ENCODE assay signal across 30 cellular contexts in the genomic region with DNA sequence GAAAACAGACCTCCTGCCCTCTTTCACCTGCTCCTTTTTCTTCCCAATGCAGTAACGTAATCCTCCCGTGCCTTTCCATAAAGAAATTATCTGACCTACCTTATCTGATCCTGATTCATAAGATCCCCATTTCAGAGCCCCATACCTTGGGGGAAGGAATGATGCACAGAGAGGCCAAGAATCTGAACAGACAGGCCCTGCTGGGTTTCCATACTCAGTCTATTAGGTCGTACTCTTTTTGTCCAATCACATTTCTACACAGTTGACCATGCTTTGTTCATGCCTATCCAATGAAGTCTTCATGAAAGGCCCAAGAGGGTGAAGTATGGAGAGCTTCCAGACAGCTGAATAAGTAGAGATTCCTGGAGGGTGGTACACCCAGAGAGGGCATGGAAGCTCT. TPM values are rescaled to one million over a fixed set of nuclear protein-coding genes. Genes with fewer than 3 reads are reported as not detected.
DNase-seq lines count a peak whose midpoint lies in the region; ATAC-seq and TF ChIP-seq lines count a peak whose summit lies in the region.
"Had no signal": no experiment of that assay in that cellular context is flagged by ENCODE, and none has a peak within 500 bp of the region (broad histone marks: within the 10 kb centered on the region; RNA-seq: fewer than 3 reads in every experiment).

No MANE protein-coding gene starts in this region.

- H3K9me3 ChIP-seq in PC-9 (ENCODE audit: insufficient read depth, low read depth) (no peaks in the 10 kb centered on the region), endodermal cell (ENCODE audit: control insufficient read depth, low read length) (no peaks in the 10 kb centered on the region), mucosa of descending colon (no peaks in the 10 kb centered on the region), colonic mucosa (no peaks in the 10 kb centered on the region)
- H3K9me3 ChIP-seq: adrenal gland, right atrium auricular region had no signal

- intact Hi-C loops in PC-9 (cut with micrococcal nuclease; ENCODE audit: unreplicated experiment), result no loop called here
- intact Hi-C loops in mucosa of descending colon (cut with DNase I, micrococcal nuclease), result no loop called here
- intact Hi-C loops in colonic mucosa (cut with DNase I), result no loop called here

- WGBS in endodermal cell (ENCODE audit: insufficient coverage in 1 of 2, insufficient read length in 1 of 2), 2 experiments, result 70 to 91% methylated on average over 2 to 3 of the region's 3 CpGs
- WGBS in mesendoderm (ENCODE audit: extremely low coverage, insufficient coverage, low lambda C conversion rate), result no CpG with 5 or more reads among the region's 3 CpGs

- no peak overlapping the region for H3K4ac ChIP-seq in mesendoderm (ENCODE audit: low read depth, low read length)

- H3K79me2 ChIP-seq in PC-9 (ENCODE audit: low read depth) (peaks cover 95% of the 10 kb centered on the region), mesendoderm (ENCODE audit: control insufficient read depth, insufficient read depth, low read length) (peaks cover 44% of the 10 kb centered on the region)

- no peaks in the 10 kb centered on the region for H3K27me3 ChIP-seq in PC-9 (ENCODE audit: insufficient read depth, low read depth)
- no peaks in the 10 kb centered on the region for H3K27me3 ChIP-seq in endodermal cell (ENCODE audit: control insufficient read depth, insufficient read depth, low read length, poor library complexity, severe bottlenecking)
- no peaks in the 10 kb centered on the region for H3K27me3 ChIP-seq in mesendoderm (ENCODE audit: insufficient read depth, low read length, poor library complexity)
- no peaks in the 10 kb centered on the region for H3K27me3 ChIP-seq in colonic mucosa
- H3K27me3 ChIP-seq: adrenal gland, BLaER1, cardiac muscle cell, dorsolateral prefrontal cortex, right atrium auricular region had no signal

- peaks cover 13% of the 10 kb centered on the region for H4K20me1 ChIP-seq in PC-9 (ENCODE audit: insufficient read depth)

- peak overlapping the region; percentile 40 for H3K27ac Mint-ChIP-seq in endodermal cell
- H3K27ac Mint-ChIP-seq: activated CD8-positive, alpha-beta T cell treated with anti-CD3 and anti-CD28 coated beads for 36 hours had no signal

- no peaks in the 10 kb centered on the region for H3K9me3 Mint-ChIP-seq in endodermal cell

- no peak for TF ChIP-seq CTCF in PC-9 (conservative IDR thresholded peaks at IDR 0.05)
- TF ChIP-seq CTCF in endodermal cell (conservative IDR thresholded peaks at IDR 0.05), result no peak
- TF ChIP-seq CTCF in mucosa of descending colon (IDR thresholded peaks at IDR 0.05), result no peak
- no peak for TF ChIP-seq CTCF in colonic mucosa (IDR thresholded peaks at IDR 0.05)

- peaks cover 25% of the 10 kb centered on the region for H3K36me3 ChIP-seq in PC-9 (ENCODE audit: low read depth)
- H3K36me3 ChIP-seq in endodermal cell (ENCODE audit: control insufficient read depth, insufficient read depth, low read length), result peaks cover 36% of the 10 kb centered on the region
- no peaks in the 10 kb centered on the region for H3K36me3 ChIP-seq in mesendoderm (ENCODE audit: control insufficient read depth, insufficient read depth, low read length)
- no peaks in the 10 kb centered on the region for H3K36me3 ChIP-seq in mucosa of descending colon (ENCODE audit: low read depth)
- no peaks in the 10 kb centered on the region for H3K36me3 ChIP-seq in colonic mucosa
- H3K36me3 ChIP-seq: adrenal gland, cardiac muscle cell, right atrium auricular region had no signal

- H3K4me1 ChIP-seq in PC-9 (replicated peaks; ENCODE audit: insufficient read depth) (peaks cover 17% of the 10 kb centered on the region), endodermal cell (ENCODE audit: control insufficient read depth, insufficient read depth, low read length) (no peaks in the 10 kb centered on the region), mesendoderm (ENCODE audit: control insufficient read depth, low read depth, low read length) (peaks cover 3% of the 10 kb centered on the region), mucosa of descending colon (ENCODE audit: low read depth) (no peaks in the 10 kb centered on the region), colonic mucosa (no peaks in the 10 kb centered on the region)
- H3K4me1 ChIP-seq: adrenal gland, right atrium auricular region had no signal

- H4K5ac ChIP-seq in mesendoderm (ENCODE audit: low read length), result no peak overlapping the region

- H2AK5ac ChIP-seq in mesendoderm (ENCODE audit: low read length), result no peak overlapping the region

- H3K4me3 ChIP-seq in PC-9 (no peak overlapping the region), endodermal cell (ENCODE audit: low read length) (no peak overlapping the region), mesendoderm (ENCODE audit: low read length) (no peak overlapping the region), mucosa of descending colon (no peak overlapping the region), colonic mucosa (no peak overlapping the region)
- H3K4me3 ChIP-seq: adrenal gland, BLaER1, cardiac muscle cell, dorsolateral prefrontal cortex, right atrium auricular region had no signal

- ATAC-seq in mucosa of descending colon (no peak), HG02885 (IDR thresholded peaks at IDR 0.05; ENCODE audit: poor library complexity, unreplicated experiment) (no peak)
- ATAC-seq: activated CD8-positive, alpha-beta T cell treated with anti-CD3 and anti-CD28 coated beads for 36 hours had no signal

- no peak overlapping the region for H2BK5ac ChIP-seq in mesendoderm (ENCODE audit: low read length)

- no peak overlapping the region for H2BK120ac ChIP-seq in mesendoderm (ENCODE audit: low read depth, low read length)

- no peak overlapping the region for H2AFZ ChIP-seq in PC-9

- H3K9ac ChIP-seq in endodermal cell (ENCODE audit: extremely low read depth, low read length, poor library complexity, severe bottlenecking) (no peak overlapping the region), mesendoderm (ENCODE audit: low read length) (no peak overlapping the region), colonic mucosa (ENCODE audit: low read depth in 2 of 2, low read length in 2 of 2) (no peak overlapping the region)
- H3K9ac ChIP-seq: BLaER1 had no signal

- H3K9me2 ChIP-seq in PC-9 (ENCODE audit: insufficient read depth), result no peaks in the 10 kb centered on the region

- BruUV-seq in PC-9 (replicated peaks; lab: Mats Ljungman, UMichigan), result no TSS peak

- H3K79me1 ChIP-seq in mesendoderm (ENCODE audit: low read length), result peaks cover 15% of the 10 kb centered on the region

- no peak overlapping the region for H3K4me3 Mint-ChIP-seq in endodermal cell
- H3K4me3 Mint-ChIP-seq: activated CD8-positive, alpha-beta T cell treated with anti-CD3 and anti-CD28 coated beads for 36 hours; naive B cell had no signal

- H3K56ac ChIP-seq in mesendoderm (ENCODE audit: low read length), result no peak overlapping the region

- peaks cover 8% of the 10 kb centered on the region for H3K4me1 Mint-ChIP-seq in endodermal cell

- H4K8ac ChIP-seq in mesendoderm (ENCODE audit: low read depth, low read length), result no peak overlapping the region

- H3F3A ChIP-seq in PC-9 (ENCODE audit: insufficient read depth, low read depth), result peaks cover 28% of the 10 kb centered on the region

- DNase-seq in EL (peak; percentile 41), PC-9 (peak; percentile 29 to 85), endodermal cell (no peak), mesendoderm (peak; percentile 58), mucosa of descending colon (no peak), colonic mucosa (no peak), NCI-H187 (lab: John Stamatoyannopoulos, UW) (no peak)
- DNase-seq: ACHN; activated CD4-positive, CD25-positive, alpha-beta regulatory T cell treated with anti-CD3 and anti-CD28 coated beads, Interleukin-2, amount 50 U/mL, for 72 hours; activated CD8-positive, alpha-beta T cell treated with anti-CD3 and anti-CD28 coated beads for 36 hours; activated gamma-delta T cell; activated T-cell treated with anti-CD3 and anti-CD28 coated beads for 4 hours; adrenal gland; dorsolateral prefrontal cortex; erythroblast; foreskin melanocyte; H7; hypothalamus; kidney glomerular epithelial cell; naive B cell; NCI-H1048; NCI-H187 treated with DMSO at 0.1 percent for 48 hours; NCI-H2227 treated with DMSO at 0.1 percent for 48 hours; NCI-H82; SHP77; SW 1271 had no signal

- H3K23ac ChIP-seq in mesendoderm (ENCODE audit: low read length), result no peak overlapping the region

- peak overlapping the region; percentile 54 for H3K27ac ChIP-seq in PC-9
- H3K27ac ChIP-seq in endodermal cell (ENCODE audit: low read depth, low read length), result no peak overlapping the region
- no peak overlapping the region for H3K27ac ChIP-seq in mesendoderm (ENCODE audit: low read depth, low read length)
- no peak overlapping the region for H3K27ac ChIP-seq in colonic mucosa
- H3K27ac ChIP-seq: adrenal gland, BLaER1, cardiac muscle cell, dorsolateral prefrontal cortex, right atrium auricular region had no signal

- CTCF ChIA-PET in PC-9 (lab: Charles Lee), result no interaction called here

- H3K27me3 Mint-ChIP-seq in endodermal cell (ENCODE audit: insufficient read depth), result no peaks in the 10 kb centered on the region
- H3K27me3 Mint-ChIP-seq: activated CD8-positive, alpha-beta T cell treated with anti-CD3 and anti-CD28 coated beads for 36 hours; naive B cell had no signal

- H2BK15ac ChIP-seq in mesendoderm (replicated peaks; ENCODE audit: low read depth), result no peak overlapping the region

- H3K4me2 ChIP-seq in PC-9 (peak overlapping the region; percentile 25), mesendoderm (ENCODE audit: low read length) (no peak overlapping the region)
- H3K4me2 ChIP-seq: BLaER1 had no signal

- H3K36me3 Mint-ChIP-seq in endodermal cell (ENCODE audit: low read depth), result peaks cover 40% of the 10 kb centered on the region

- POLR2A ChIA-PET in PC-9 (lab: Charles Lee; ENCODE audit: unreplicated experiment), result no interaction called here

- H3K18ac ChIP-seq in mesendoderm (ENCODE audit: low read length), result no peak overlapping the region

RNA-seq across cellular contexts. Expression of a gene that starts 25.3 kb away (rescaled TPM):
- total RNA-seq in PC-9 (2021) (79.0 and 98.7 TPM in 2 replicates), endodermal cell (10 to 100 TPM; 86.2 to 98.5 TPM), mucosa of descending colon (10 to 100 TPM; 57.3 to 84.3 (median 75.8) TPM), colonic mucosa (100 to 1,000 TPM in 1 of 2 donors, 10 to 100 TPM in 1; 89.4 to 111 TPM)
- polyA plus RNA-seq in endodermal cell (2013, experiment 1 of 2), result 56.8 TPM
- polyA plus RNA-seq in endodermal cell (2013, experiment 2 of 2), result 54.6 TPM
- 76.2 TPM for polyA plus RNA-seq in mesendoderm (2013, experiment 1 of 2)
- 77.5 TPM for polyA plus RNA-seq in mesendoderm (2013, experiment 2 of 2)

Comparison
In these comparisons a context has a peak if more than half of its experiments do, and no peak if none do; other contexts are left out.
1. DNase-seq: peak in EL (single experiment), PC-9 (2 of 2) and mesendoderm (single experiment); none in endodermal cell (single experiment), mucosa of descending colon (0 of 3), colonic mucosa (single experiment) and NCI-H187 (0 of 2).